Comparison of ENCODE assay signal across 9 cellular contexts in the genomic region with DNA sequence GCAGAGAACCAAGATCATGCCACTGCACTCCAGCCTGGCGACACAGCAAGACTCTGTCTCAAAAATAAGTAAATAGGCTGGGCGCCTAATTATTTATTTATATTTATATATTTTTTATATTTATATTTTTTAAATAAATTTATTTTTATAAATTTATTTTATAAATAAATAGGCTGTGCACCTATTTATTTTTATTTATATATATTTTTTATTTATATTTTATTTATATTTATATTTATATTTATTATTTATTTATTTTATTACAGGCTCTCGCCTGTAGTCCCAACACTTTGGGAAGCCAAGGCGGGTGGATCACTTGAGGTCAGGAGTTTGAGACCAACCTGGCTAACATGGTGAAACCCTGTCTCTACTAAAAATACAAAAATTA. TPM values are rescaled to one million over a fixed set of nuclear protein-coding genes. Genes with fewer than 3 reads are reported as not detected.
"Had no signal": no experiment of that assay in that cellular context is flagged by ENCODE, and none has a peak within 500 bp of the region (broad histone marks: within the 10 kb centered on the region; RNA-seq: fewer than 3 reads in every experiment).

No MANE protein-coding gene starts in this region.

RNA-seq across cellular contexts. Expression of gene GDAP1L1, which starts 14.6 kb away (rescaled TPM):
- total RNA-seq: subcutaneous adipose tissue, suprapubic skin, thoracic aorta, tibial nerve, transverse colon, upper lobe of left lung, upper lobe of right lung, ureter, vagina had no signal
